In genomic region chr11:110112457-110112856, GRCh38 we compare ENCODE assay signal across 12 cellular contexts.
"Had no signal": no experiment of that assay in that cellular context is flagged by ENCODE, and none has a peak within 500 bp of the region (broad histone marks: within the 10 kb centered on the region; RNA-seq: fewer than 3 reads in every experiment).

No MANE protein-coding gene starts in this region.

- H3K9me3 ChIP-seq: ascending aorta, gastrocnemius medialis, left ventricle myocardium inferior, transverse colon, uterus had no signal

- DNase-seq: activated CD4-positive, alpha-beta T cell treated with anti-CD3 and anti-CD28 coated beads, Interleukin-2, amount 50 U/mL, for 4 hours; activated CD4-positive, CD25-positive, alpha-beta regulatory T cell treated with anti-CD3 and anti-CD28 coated beads, Interleukin-2, amount 50 U/mL, for 72 hours; activated effector memory CD4-positive, alpha-beta T cell treated with anti-CD3 and anti-CD28 coated beads, Interleukin-2, amount 50 U/mL, for 16 hours; activated T-cell treated with anti-CD3 and anti-CD28 coated beads, Interleukin-2, amount 50 U/mL, for 72 hours; effector CD4-positive, alpha-beta T cell; gastrocnemius medialis; head of caudate nucleus; left ventricle myocardium inferior; transverse colon; uterus had no signal

- H3K27ac ChIP-seq: ascending aorta, gastrocnemius medialis, left ventricle myocardium inferior, transverse colon, uterus had no signal

- H3K4me1 ChIP-seq: uterus had no signal

- H3K27me3 ChIP-seq: ascending aorta, gastrocnemius medialis, transverse colon, uterus had no signal

- H3K36me3 ChIP-seq: uterus had no signal

- ATAC-seq: activated T-cell treated with anti-CD3 and anti-CD28 coated beads, Interleukin-2, amount 50 U/mL, for 72 hours; esophagus mucosa; gastrocnemius medialis had no signal

- H3K4me3 ChIP-seq: ascending aorta, gastrocnemius medialis, left ventricle myocardium inferior, transverse colon, uterus had no signal
